Comparison of ENCODE assay signal across 26 cellular contexts in genomic region chr3:53811143-53811915, GRCh38. TPM values are rescaled to one million over a fixed set of nuclear protein-coding genes. Genes with fewer than 3 reads are reported as not detected.
DNase-seq lines count a peak whose midpoint lies in the region; ATAC-seq, FAIRE-seq and TF ChIP-seq lines count a peak whose summit lies in the region.
"Had no signal": no experiment of that assay in that cellular context is flagged by ENCODE, and none has a peak within 500 bp of the region (broad histone marks: within the 10 kb centered on the region; RNA-seq: fewer than 3 reads in every experiment).

No MANE protein-coding gene starts in this region.

- H3K36me3 ChIP-seq in left ventricle myocardium inferior (no peaks in the 10 kb centered on the region), kidney (ENCODE audit: control insufficient read depth in 1 of 2, insufficient read depth in 2 of 2, low read length in 2 of 2) (peaks cover 2 to 3% of the 10 kb centered on the region in 2 donors), sigmoid colon (no peaks in the 10 kb centered on the region), tibial nerve (peaks cover 0 to 42% (median 0%) of the 10 kb centered on the region in 3 donors)

- no peak for ATAC-seq in GM18867 (IDR thresholded peaks at IDR 0.05; ENCODE audit: unreplicated experiment)
- ATAC-seq: GM12878, GM23338, HCT116, Panc1 had no signal

- no peak for TF ChIP-seq POLR2A in sigmoid colon (IDR thresholded peaks at IDR 0.05)
- no peak for TF ChIP-seq POLR2A in tibial nerve (IDR thresholded peaks at IDR 0.05)

- TF ChIP-seq EP300 in sigmoid colon (IDR thresholded peaks at IDR 0.05) (no peak), tibial nerve (IDR thresholded peaks at IDR 0.05) (no peak)

- FAIRE-seq in kidney (lab: Jason Lieb, UNC): no peak
- FAIRE-seq: A204.1, GM12878 had no signal

- intact Hi-C loops in cardiac septum (cut with DNase I) (no loop called here), left ventricle myocardium inferior (cut with micrococcal nuclease) (no loop called here), kidney (cut with DNase I) (no loop called here), sigmoid colon (cut with DNase I) (no loop called here)

- TF ChIP-seq CTCF in left ventricle myocardium inferior (IDR thresholded peaks at IDR 0.05; ENCODE audit: borderline replicate concordance) (no peak), kidney (IDR thresholded peaks at IDR 0.05; ENCODE audit: borderline replicate concordance, extremely low read depth, insufficient read depth) (no peak), sigmoid colon (IDR thresholded peaks at IDR 0.05) (no peak), tibial nerve (IDR thresholded peaks at IDR 0.05) (no peak)

- DNase-seq in cardiac septum (ENCODE audit: low spot score) (peak; percentile 55), left ventricle myocardium inferior (no peak), kidney (peak; percentile 53), sigmoid colon (peak; percentile 47), tibial nerve (ENCODE audit: low spot score in 2 of 2) (no peak), NCI-H187 treated with DMSO at 0.1 percent for 48 hours (lab: John Stamatoyannopoulos, UW) (no peak)
- DNase-seq: CD4-positive, CD25-positive, alpha-beta regulatory T cell; DMS 273 treated with DMSO at 0.1 percent for 48 hours; DMS79 treated with DMSO at 0.1 percent for 48 hours; Karpas-422; MV-4-11; NCI-H1105 treated with DMSO at 0.1 percent for 48 hours; NCI-H2081; NCI-H2171; NCI-H345; NCI-H524; NCI-H774; NK-92 treated with Interleukin-12 subunit alpha and Interleukin-12 subunit beta, amount 100 ng/mL, for 24 hours; SIG-M5 had no signal

- H3K9ac ChIP-seq in kidney (ENCODE audit: low read length in 2 of 2): no peak overlapping the region
- H3K9ac ChIP-seq: SK-N-SH had no signal

- H3K4me3 ChIP-seq in left ventricle myocardium inferior (no peak overlapping the region), kidney (ENCODE audit: low read length in 2 of 2) (no peak overlapping the region), sigmoid colon (no peak overlapping the region), tibial nerve (no peak overlapping the region)
- H3K4me3 ChIP-seq: GM12878, GM23338 had no signal

- peaks cover 5% of the 10 kb centered on the region for H3K27me3 ChIP-seq in left ventricle myocardium inferior (ENCODE audit: low read depth)
- no peaks in the 10 kb centered on the region for H3K27me3 ChIP-seq in sigmoid colon
- H3K27me3 ChIP-seq in tibial nerve: no peaks in the 10 kb centered on the region

- H3K27ac ChIP-seq in left ventricle myocardium inferior (replicated peaks): no peak overlapping the region
- H3K27ac ChIP-seq in kidney (ENCODE audit: low read depth in 2 of 2, low read length in 2 of 2): no peak overlapping the region
- H3K27ac ChIP-seq in sigmoid colon: no peak overlapping the region
- H3K27ac ChIP-seq in tibial nerve: no peak overlapping the region

- H3K4me1 ChIP-seq in left ventricle myocardium inferior (peaks cover 16% of the 10 kb centered on the region), kidney (ENCODE audit: control insufficient read depth in 1 of 2, insufficient read depth in 1 of 2, low read depth in 1 of 2, low read length in 2 of 2) (peaks cover 10 to 13% of the 10 kb centered on the region in 2 donors), sigmoid colon (peaks cover 0 to 7% (median 0%) of the 10 kb centered on the region in 4 donors), tibial nerve (no peaks in the 10 kb centered on the region)

- H3K9me3 ChIP-seq in left ventricle myocardium inferior (replicated peaks) (no peaks in the 10 kb centered on the region), kidney (ENCODE audit: control insufficient read depth in 1 of 2, low read length in 2 of 2) (no peaks in the 10 kb centered on the region), sigmoid colon (no peaks in the 10 kb centered on the region), tibial nerve (no peaks in the 10 kb centered on the region)
- H3K9me3 ChIP-seq: SK-N-SH had no signal

- WGBS in sigmoid colon, 2 donors: 88 to 91% methylated on average over 24 of the region's 24 CpGs
- 92 to 95% methylated on average over 24 of the region's 24 CpGs for WGBS in tibial nerve, 2 donors

RNA-seq across cellular contexts. Expression of gene CHDH, which starts 34.9 kb away (rescaled TPM):
- total RNA-seq in cardiac septum (0.92 TPM), left ventricle myocardium inferior (3.7 TPM), kidney (33.4 TPM), sigmoid colon (1 to 10 TPM; 1.1 to 1.8 (median 1.7) TPM), tibial nerve (10 to 100 TPM in 2 of 4 donors, 1 to 10 TPM in 2; 2.8 to 15.9 (median 9.7) TPM)
- polyA plus RNA-seq in kidney (ENCODE audit: insufficient read depth, low read depth, low replicate concordance) (26.5 TPM), sigmoid colon (1 to 10 TPM; 5.4 to 9.5 (median 6.8) TPM)

RNA-seq across cellular contexts. Expression of gene IL17RB, which starts 35.0 kb away (rescaled TPM):
- total RNA-seq in cardiac septum (0.08 TPM), left ventricle myocardium inferior (0.47 TPM), kidney (27.7 TPM), sigmoid colon (1 to 10 TPM; 1.1 to 2.8 (median 1.7) TPM), tibial nerve (1 to 10 TPM; 3.3 to 7.1 (median 5.0) TPM)
- polyA plus RNA-seq in kidney (ENCODE audit: insufficient read depth, low read depth, low replicate concordance) (87.4 TPM), sigmoid colon (1 to 10 TPM; 1.2 to 9.0 (median 2.8) TPM)

Comparison
In these comparisons a context has a peak if more than half of its experiments do, and no peak if none do; other contexts are left out.
1. DNase-seq: peak in cardiac septum (single experiment), kidney (single experiment) and sigmoid colon (single experiment); none in left ventricle myocardium inferior (single experiment), tibial nerve (0 of 2) and NCI-H187 treated with DMSO at 0.1 percent for 48 hours (single experiment).